In the genomic region with DNA sequence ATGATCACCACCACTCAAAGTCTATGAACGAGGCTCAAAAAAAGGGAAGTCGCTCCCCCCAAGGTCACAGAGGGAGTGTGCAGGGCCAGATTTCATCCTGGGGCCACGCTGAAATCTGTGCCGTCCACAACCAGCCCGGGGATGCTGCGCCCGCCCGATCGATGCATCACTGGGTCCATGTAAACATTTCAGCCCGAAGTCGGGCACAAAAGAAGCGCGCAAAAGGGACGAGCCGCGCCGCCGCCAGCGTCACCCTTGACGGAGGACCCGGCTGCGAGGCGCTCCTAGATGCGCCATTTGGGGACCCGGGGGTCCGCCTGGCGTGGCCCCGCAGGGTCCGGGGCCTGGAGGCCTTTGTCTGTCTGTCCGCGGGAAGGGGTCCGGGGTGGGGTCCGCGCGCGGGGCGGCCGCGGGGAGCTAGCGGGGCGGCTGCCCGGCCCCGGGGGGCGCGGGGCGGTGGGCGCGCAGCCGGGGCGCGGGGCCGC, we compare ENCODE assay signal across 1 cellular context.
TF ChIP-seq lines count a peak whose summit lies in the region.

No MANE protein-coding gene starts in this region.

TF ChIP-seq in HepG2, 621 proteins besides CTCF, POLR2A, EP300 and RAD21 (continued from another document and continues in another):
- TF ChIP-seq, protein P1, sequence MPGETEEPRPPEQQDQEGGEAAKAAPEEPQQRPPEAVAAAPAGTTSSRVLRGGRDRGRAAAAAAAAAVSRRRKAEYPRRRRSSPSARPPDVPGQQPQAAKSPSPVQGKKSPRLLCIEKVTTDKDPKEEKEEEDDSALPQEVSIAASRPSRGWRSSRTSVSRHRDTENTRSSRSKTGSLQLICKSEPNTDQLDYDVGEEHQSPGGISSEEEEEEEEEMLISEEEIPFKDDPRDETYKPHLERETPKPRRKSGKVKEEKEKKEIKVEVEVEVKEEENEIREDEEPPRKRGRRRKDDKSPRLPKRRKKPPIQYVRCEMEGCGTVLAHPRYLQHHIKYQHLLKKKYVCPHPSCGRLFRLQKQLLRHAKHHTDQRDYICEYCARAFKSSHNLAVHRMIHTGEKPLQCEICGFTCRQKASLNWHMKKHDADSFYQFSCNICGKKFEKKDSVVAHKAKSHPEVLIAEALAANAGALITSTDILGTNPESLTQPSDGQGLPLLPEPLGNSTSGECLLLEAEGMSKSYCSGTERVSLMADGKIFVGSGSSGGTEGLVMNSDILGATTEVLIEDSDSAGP (CRISPR knock-in tag; IDR thresholded peaks at IDR 0.05; ENCODE audit: borderline replicate concordance), result peak; percentile 9; the same call in 1 of the 2 replicates
- TF ChIP-seq ZSCAN21 (CRISPR knock-in tag; IDR thresholded peaks at IDR 0.05; ENCODE audit: borderline replicate concordance) (no peak), ZNF607 (CRISPR knock-in tag; IDR thresholded peaks at IDR 0.05; ENCODE audit: borderline replicate concordance) (no peak), KMT2B (CRISPR knock-in tag; IDR thresholded peaks at IDR 0.05) (peak; percentile 12; the same call in 1 of the 2 replicates), FOXO1 (CRISPR knock-in tag; IDR thresholded peaks at IDR 0.05) (0 out of 2 replicates have a peak, but pooled peaks have one; percentile 33), ZNF547 (CRISPR knock-in tag; IDR thresholded peaks at IDR 0.05) (no peak), MTF2 (CRISPR knock-in tag; IDR thresholded peaks at IDR 0.05; ENCODE audit: borderline replicate concordance) (no peak), ZNF570 (CRISPR knock-in tag; IDR thresholded peaks at IDR 0.05; ENCODE audit: borderline replicate concordance) (no peak), HDAC1 (CRISPR knock-in tag; IDR thresholded peaks at IDR 0.05) (peak; percentile 61), FOXJ3 (CRISPR knock-in tag; IDR thresholded peaks at IDR 0.05; ENCODE audit: borderline replicate concordance) (0 out of 2 replicates have a peak, but pooled peaks have one; percentile 42), ZNF83 (CRISPR knock-in tag; IDR thresholded peaks at IDR 0.05; ENCODE audit: borderline replicate concordance) (no peak), KAT2B (IDR thresholded peaks at IDR 0.05; ENCODE audit: borderline replicate concordance, low read depth, low read length) (peak; percentile 20; the same call in 1 of the 2 replicates), SIN3A (IDR thresholded peaks at IDR 0.05; ENCODE audit: borderline replicate concordance, low read depth, low read length) (peak; percentile 48; the same call in 1 of the 2 replicates), ONECUT2 (CRISPR knock-in tag; IDR thresholded peaks at IDR 0.05) (peak; percentile 92), JUND (CRISPR knock-in tag; IDR thresholded peaks at IDR 0.05) (peak; percentile 39; the same call in 1 of the 2 replicates), RFX3 (CRISPR knock-in tag; IDR thresholded peaks at IDR 0.05) (no peak), ATF1 (CRISPR knock-in tag; IDR thresholded peaks at IDR 0.05) (no peak), YEATS4 (CRISPR knock-in tag; IDR thresholded peaks at IDR 0.05; ENCODE audit: borderline replicate concordance) (peak; percentile 62; the same call in 1 of the 2 replicates), FOSL2 (CRISPR knock-in tag; IDR thresholded peaks at IDR 0.05) (no peak), AGO2 (optimal IDR thresholded peaks at IDR 0.05; ENCODE audit: low read depth, low read length) (peak; percentile 11), CBFB (CRISPR knock-in tag; IDR thresholded peaks at IDR 0.05) (no peak)
- TF ChIP-seq, protein P2, sequence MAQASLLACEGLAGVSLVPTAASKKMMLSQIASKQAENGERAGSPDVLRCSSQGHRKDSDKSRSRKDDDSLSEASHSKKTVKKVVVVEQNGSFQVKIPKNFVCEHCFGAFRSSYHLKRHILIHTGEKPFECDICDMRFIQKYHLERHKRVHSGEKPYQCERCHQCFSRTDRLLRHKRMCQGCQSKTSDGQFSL (CRISPR knock-in tag; IDR thresholded peaks at IDR 0.05), result peak; percentile 27; the same call in 1 of the 2 replicates
- TF ChIP-seq, protein P3, sequence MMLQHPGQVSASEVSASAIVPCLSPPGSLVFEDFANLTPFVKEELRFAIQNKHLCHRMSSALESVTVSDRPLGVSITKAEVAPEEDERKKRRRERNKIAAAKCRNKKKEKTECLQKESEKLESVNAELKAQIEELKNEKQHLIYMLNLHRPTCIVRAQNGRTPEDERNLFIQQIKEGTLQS (CRISPR knock-in tag; IDR thresholded peaks at IDR 0.05), result no peak
- TF ChIP-seq, protein P4, sequence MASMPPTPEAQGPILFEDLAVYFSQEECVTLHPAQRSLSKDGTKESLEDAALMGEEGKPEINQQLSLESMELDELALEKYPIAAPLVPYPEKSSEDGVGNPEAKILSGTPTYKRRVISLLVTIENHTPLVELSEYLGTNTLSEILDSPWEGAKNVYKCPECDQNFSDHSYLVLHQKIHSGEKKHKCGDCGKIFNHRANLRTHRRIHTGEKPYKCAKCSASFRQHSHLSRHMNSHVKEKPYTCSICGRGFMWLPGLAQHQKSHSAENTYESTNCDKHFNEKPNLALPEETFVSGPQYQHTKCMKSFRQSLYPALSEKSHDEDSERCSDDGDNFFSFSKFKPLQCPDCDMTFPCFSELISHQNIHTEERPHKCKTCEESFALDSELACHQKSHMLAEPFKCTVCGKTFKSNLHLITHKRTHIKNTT (CRISPR knock-in tag; IDR thresholded peaks at IDR 0.05), result no peak
- TF ChIP-seq, protein P5, sequence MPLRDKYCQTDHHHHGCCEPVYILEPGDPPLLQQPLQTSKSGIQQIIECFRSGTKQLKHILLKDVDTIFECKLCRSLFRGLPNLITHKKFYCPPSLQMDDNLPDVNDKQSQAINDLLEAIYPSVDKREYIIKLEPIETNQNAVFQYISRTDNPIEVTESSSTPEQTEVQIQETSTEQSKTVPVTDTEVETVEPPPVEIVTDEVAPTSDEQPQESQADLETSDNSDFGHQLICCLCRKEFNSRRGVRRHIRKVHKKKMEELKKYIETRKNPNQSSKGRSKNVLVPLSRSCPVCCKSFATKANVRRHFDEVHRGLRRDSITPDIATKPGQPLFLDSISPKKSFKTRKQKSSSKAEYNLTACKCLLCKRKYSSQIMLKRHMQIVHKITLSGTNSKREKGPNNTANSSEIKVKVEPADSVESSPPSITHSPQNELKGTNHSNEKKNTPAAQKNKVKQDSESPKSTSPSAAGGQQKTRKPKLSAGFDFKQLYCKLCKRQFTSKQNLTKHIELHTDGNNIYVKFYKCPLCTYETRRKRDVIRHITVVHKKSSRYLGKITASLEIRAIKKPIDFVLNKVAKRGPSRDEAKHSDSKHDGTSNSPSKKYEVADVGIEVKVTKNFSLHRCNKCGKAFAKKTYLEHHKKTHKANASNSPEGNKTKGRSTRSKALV (CRISPR knock-in tag; IDR thresholded peaks at IDR 0.05), result no peak
- TF ChIP-seq, protein P6, sequence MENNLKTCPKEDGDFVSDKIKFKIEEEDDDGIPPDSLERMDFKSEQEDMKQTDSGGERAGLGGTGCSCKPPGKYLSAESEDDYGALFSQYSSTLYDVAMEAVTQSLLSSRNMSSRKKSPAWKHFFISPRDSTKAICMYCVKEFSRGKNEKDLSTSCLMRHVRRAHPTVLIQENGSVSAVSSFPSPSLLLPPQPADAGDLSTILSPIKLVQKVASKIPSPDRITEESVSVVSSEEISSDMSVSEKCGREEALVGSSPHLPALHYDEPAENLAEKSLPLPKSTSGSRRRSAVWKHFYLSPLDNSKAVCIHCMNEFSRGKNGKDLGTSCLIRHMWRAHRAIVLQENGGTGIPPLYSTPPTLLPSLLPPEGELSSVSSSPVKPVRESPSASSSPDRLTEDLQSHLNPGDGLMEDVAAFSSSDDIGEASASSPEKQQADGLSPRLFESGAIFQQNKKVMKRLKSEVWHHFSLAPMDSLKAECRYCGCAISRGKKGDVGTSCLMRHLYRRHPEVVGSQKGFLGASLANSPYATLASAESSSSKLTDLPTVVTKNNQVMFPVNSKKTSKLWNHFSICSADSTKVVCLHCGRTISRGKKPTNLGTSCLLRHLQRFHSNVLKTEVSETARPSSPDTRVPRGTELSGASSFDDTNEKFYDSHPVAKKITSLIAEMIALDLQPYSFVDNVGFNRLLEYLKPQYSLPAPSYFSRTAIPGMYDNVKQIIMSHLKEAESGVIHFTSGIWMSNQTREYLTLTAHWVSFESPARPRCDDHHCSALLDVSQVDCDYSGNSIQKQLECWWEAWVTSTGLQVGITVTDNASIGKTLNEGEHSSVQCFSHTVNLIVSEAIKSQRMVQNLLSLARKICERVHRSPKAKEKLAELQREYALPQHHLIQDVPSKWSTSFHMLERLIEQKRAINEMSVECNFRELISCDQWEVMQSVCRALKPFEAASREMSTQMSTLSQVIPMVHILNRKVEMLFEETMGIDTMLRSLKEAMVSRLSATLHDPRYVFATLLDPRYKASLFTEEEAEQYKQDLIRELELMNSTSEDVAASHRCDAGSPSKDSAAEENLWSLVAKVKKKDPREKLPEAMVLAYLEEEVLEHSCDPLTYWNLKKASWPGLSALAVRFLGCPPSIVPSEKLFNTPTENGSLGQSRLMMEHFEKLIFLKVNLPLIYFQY (CRISPR knock-in tag; IDR thresholded peaks at IDR 0.05; ENCODE audit: borderline replicate concordance), result peak; percentile 71; the same call in 1 of the 2 replicates
- TF ChIP-seq, protein P7, sequence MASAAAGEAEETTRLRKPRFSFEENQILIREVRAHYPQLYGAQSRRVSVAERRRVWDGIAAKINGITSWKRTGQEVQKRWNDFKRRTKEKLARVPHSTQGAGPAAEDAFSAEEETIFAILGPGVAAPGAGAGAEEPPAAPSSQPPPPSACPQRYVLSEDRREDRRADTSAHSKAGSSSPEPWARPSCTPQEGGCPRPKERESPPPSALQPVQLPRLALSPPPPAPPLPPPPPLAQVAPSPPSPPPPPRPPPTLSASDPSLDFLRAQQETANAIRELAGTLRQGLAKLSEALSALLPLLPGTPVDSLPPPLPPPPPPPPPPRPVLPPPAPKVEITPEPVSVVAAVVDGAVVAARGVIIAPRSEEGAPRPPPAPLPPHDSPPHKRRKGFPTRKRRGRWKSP (CRISPR knock-in tag; IDR thresholded peaks at IDR 0.05), result peak; percentile 54; the same call in 1 of the 2 replicates
- TF ChIP-seq, protein P8, sequence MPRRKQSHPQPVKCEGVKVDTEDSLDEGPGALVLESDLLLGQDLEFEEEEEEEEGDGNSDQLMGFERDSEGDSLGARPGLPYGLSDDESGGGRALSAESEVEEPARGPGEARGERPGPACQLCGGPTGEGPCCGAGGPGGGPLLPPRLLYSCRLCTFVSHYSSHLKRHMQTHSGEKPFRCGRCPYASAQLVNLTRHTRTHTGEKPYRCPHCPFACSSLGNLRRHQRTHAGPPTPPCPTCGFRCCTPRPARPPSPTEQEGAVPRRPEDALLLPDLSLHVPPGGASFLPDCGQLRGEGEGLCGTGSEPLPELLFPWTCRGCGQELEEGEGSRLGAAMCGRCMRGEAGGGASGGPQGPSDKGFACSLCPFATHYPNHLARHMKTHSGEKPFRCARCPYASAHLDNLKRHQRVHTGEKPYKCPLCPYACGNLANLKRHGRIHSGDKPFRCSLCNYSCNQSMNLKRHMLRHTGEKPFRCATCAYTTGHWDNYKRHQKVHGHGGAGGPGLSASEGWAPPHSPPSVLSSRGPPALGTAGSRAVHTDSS (CRISPR knock-in tag; conservative IDR thresholded peaks at IDR 0.05), result no peak
- TF ChIP-seq, protein P9, sequence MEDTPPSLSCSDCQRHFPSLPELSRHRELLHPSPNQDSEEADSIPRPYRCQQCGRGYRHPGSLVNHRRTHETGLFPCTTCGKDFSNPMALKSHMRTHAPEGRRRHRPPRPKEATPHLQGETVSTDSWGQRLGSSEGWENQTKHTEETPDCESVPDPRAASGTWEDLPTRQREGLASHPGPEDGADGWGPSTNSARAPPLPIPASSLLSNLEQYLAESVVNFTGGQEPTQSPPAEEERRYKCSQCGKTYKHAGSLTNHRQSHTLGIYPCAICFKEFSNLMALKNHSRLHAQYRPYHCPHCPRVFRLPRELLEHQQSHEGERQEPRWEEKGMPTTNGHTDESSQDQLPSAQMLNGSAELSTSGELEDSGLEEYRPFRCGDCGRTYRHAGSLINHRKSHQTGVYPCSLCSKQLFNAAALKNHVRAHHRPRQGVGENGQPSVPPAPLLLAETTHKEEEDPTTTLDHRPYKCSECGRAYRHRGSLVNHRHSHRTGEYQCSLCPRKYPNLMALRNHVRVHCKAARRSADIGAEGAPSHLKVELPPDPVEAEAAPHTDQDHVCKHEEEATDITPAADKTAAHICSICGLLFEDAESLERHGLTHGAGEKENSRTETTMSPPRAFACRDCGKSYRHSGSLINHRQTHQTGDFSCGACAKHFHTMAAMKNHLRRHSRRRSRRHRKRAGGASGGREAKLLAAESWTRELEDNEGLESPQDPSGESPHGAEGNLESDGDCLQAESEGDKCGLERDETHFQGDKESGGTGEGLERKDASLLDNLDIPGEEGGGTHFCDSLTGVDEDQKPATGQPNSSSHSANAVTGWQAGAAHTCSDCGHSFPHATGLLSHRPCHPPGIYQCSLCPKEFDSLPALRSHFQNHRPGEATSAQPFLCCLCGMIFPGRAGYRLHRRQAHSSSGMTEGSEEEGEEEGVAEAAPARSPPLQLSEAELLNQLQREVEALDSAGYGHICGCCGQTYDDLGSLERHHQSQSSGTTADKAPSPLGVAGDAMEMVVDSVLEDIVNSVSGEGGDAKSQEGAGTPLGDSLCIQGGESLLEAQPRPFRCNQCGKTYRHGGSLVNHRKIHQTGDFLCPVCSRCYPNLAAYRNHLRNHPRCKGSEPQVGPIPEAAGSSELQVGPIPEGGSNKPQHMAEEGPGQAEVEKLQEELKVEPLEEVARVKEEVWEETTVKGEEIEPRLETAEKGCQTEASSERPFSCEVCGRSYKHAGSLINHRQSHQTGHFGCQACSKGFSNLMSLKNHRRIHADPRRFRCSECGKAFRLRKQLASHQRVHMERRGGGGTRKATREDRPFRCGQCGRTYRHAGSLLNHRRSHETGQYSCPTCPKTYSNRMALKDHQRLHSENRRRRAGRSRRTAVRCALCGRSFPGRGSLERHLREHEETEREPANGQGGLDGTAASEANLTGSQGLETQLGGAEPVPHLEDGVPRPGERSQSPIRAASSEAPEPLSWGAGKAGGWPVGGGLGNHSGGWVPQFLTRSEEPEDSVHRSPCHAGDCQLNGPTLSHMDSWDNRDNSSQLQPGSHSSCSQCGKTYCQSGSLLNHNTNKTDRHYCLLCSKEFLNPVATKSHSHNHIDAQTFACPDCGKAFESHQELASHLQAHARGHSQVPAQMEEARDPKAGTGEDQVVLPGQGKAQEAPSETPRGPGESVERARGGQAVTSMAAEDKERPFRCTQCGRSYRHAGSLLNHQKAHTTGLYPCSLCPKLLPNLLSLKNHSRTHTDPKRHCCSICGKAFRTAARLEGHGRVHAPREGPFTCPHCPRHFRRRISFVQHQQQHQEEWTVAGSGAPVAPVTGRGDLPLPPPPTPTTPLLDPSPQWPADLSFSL (CRISPR knock-in tag; IDR thresholded peaks at IDR 0.05), result no peak
- TF ChIP-seq, protein P10, sequence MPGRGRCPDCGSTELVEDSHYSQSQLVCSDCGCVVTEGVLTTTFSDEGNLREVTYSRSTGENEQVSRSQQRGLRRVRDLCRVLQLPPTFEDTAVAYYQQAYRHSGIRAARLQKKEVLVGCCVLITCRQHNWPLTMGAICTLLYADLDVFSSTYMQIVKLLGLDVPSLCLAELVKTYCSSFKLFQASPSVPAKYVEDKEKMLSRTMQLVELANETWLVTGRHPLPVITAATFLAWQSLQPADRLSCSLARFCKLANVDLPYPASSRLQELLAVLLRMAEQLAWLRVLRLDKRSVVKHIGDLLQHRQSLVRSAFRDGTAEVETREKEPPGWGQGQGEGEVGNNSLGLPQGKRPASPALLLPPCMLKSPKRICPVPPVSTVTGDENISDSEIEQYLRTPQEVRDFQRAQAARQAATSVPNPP (CRISPR knock-in tag; IDR thresholded peaks at IDR 0.05), result no peak
